In genomic region chr21:42231761-42232160, GRCh38 we compare ENCODE assay signal across 13 cellular contexts. TPM values are rescaled to one million over a fixed set of nuclear protein-coding genes. Genes with fewer than 3 reads are reported as not detected.
DNase-seq lines count a peak whose midpoint lies in the region; TF ChIP-seq lines count a peak whose summit lies in the region.
"Had no signal": no experiment of that assay in that cellular context is flagged by ENCODE, and none has a peak within 500 bp of the region (broad histone marks: within the 10 kb centered on the region; RNA-seq: fewer than 3 reads in every experiment).

No MANE protein-coding gene starts in this region.

- H4K20me1 ChIP-seq in Loucy (ENCODE audit: insufficient read depth, low read length, poor library complexity, severe bottlenecking), result no peaks in the 10 kb centered on the region

- TF ChIP-seq POLR2A in esophagus muscularis mucosa (IDR thresholded peaks at IDR 0.05; ENCODE audit: low read depth), result no peak
- no peak for TF ChIP-seq POLR2A in spleen (IDR thresholded peaks at IDR 0.05)

- H3K4me1 Mint-ChIP-seq in activated CD4-positive, alpha-beta T cell treated with anti-CD3 and anti-CD28 coated beads, Interleukin-2, amount 10 ng/mL, durations not matched to agents 7 days and 5 days, result peaks cover 97% of the 10 kb centered on the region

- peaks cover 7% of the 10 kb centered on the region for H3K9me3 Mint-ChIP-seq in activated CD4-positive, alpha-beta T cell treated with anti-CD3 and anti-CD28 coated beads, Interleukin-2, amount 10 ng/mL, durations not matched to agents 7 days and 5 days
- H3K9me3 Mint-ChIP-seq: naive thymus-derived CD8-positive, alpha-beta T cell had no signal

- no peaks in the 10 kb centered on the region for H3K27me3 ChIP-seq in Loucy (ENCODE audit: insufficient read depth, low read length, poor library complexity, severe bottlenecking)
- H3K27me3 ChIP-seq in esophagus muscularis mucosa, result no peaks in the 10 kb centered on the region
- H3K27me3 ChIP-seq in spleen (replicated peaks in 1 of 7), result no peaks in the 10 kb centered on the region
- H3K27me3 ChIP-seq: ascending aorta had no signal

- no peak overlapping the region for H3K4me3 Mint-ChIP-seq in activated CD4-positive, alpha-beta T cell treated with anti-CD3 and anti-CD28 coated beads, Interleukin-2, amount 10 ng/mL, durations not matched to agents 7 days and 5 days

- H3K4me2 ChIP-seq in Loucy (ENCODE audit: low read depth, low read length, poor library complexity, severe bottlenecking), result peak overlapping the region; percentile 49

- peak overlapping the region; percentile 86 to 90 (median 88) for H3K27ac ChIP-seq in esophagus muscularis mucosa (replicated peaks in 1 of 4)
- H3K27ac ChIP-seq in spleen, result peak overlapping the region; percentile 23 to 93 (median 88)

- H3K36me3 ChIP-seq in Loucy (ENCODE audit: insufficient read depth, low read length) (peaks cover under 1% of the 10 kb centered on the region; the same call in 1 of the 2 replicates), esophagus muscularis mucosa (peaks cover 0 to 3% (median under 1%) of the 10 kb centered on the region in 4 donors), spleen (peaks cover 0 to 21% (median 2%) of the 10 kb centered on the region in 6 donors)
- H3K36me3 ChIP-seq: ascending aorta had no signal

- no peaks in the 10 kb centered on the region for H3K27me3 Mint-ChIP-seq in activated CD4-positive, alpha-beta T cell treated with anti-CD3 and anti-CD28 coated beads, Interleukin-2, amount 10 ng/mL, durations not matched to agents 7 days and 5 days
- H3K27me3 Mint-ChIP-seq: naive thymus-derived CD8-positive, alpha-beta T cell had no signal

- POLR2A ChIA-PET in activated CD4-positive, alpha-beta T cell treated with anti-CD3 and anti-CD28 coated beads, Interleukin-2, amount 10 ng/mL, durations not matched to agents 7 days and 5 days (lab: Charles Lee), result no interaction called here

- peak overlapping the region; percentile 60 for H3K27ac Mint-ChIP-seq in activated CD4-positive, alpha-beta T cell treated with anti-CD3 and anti-CD28 coated beads, Interleukin-2, amount 10 ng/mL, durations not matched to agents 7 days and 5 days

- intact Hi-C loops in esophagus muscularis mucosa (cut with DNase I), result no loop called here
- intact Hi-C loops in spleen (cut with DNase I; ENCODE audit: low total_unique reads), result no loop called here

- H3K4me3 ChIP-seq in Loucy (ENCODE audit: low read length, poor library complexity, severe bottlenecking) (peak overlapping the region; percentile 53), esophagus muscularis mucosa (no peak overlapping the region), spleen (no peak overlapping the region)
- H3K4me3 ChIP-seq: ascending aorta had no signal

- no peaks in the 10 kb centered on the region for H3K9me3 ChIP-seq in Loucy (ENCODE audit: insufficient read depth, low read depth, low read length)
- no peaks in the 10 kb centered on the region for H3K9me3 ChIP-seq in esophagus muscularis mucosa
- H3K9me3 ChIP-seq in spleen, result no peaks in the 10 kb centered on the region
- H3K9me3 ChIP-seq: ascending aorta had no signal

- H3K36me3 Mint-ChIP-seq in activated CD4-positive, alpha-beta T cell treated with anti-CD3 and anti-CD28 coated beads, Interleukin-2, amount 10 ng/mL, durations not matched to agents 7 days and 5 days (ENCODE audit: low read depth), result peaks cover 22% of the 10 kb centered on the region

- peak overlapping the region; percentile 85 for H3K9ac ChIP-seq in Loucy (ENCODE audit: low read depth, low read length, poor library complexity, severe bottlenecking)

- H3F3A ChIP-seq in Loucy (ENCODE audit: low read depth), result peaks cover 4% of the 10 kb centered on the region; the same call in 1 of the 2 replicates

- no peak for TF ChIP-seq CTCF in Loucy (conservative IDR thresholded peaks at IDR 0.05; ENCODE audit: low read length)
- no peak for TF ChIP-seq CTCF in esophagus muscularis mucosa (IDR thresholded peaks at IDR 0.05)
- TF ChIP-seq CTCF in spleen (IDR thresholded peaks at IDR 0.05 in 8 of 11, conservative IDR thresholded peaks at IDR 0.05 in 3 of 11), result no peak

- no peaks in the 10 kb centered on the region for H3K9me2 ChIP-seq in Loucy (replicated peaks; ENCODE audit: low read depth, low read length)

- WGBS in esophagus muscularis mucosa, result 100% methylated on average over 2 of the region's 2 CpGs
- 92 to 100% (median 97%) methylated on average over 2 of the region's 2 CpGs for WGBS in spleen, 5 donors

- H3K4me1 ChIP-seq in Loucy (ENCODE audit: insufficient read depth, low read length, poor library complexity, severe bottlenecking), result peaks cover 94% of the 10 kb centered on the region
- peaks cover 87 to 95% (median 92%) of the 10 kb centered on the region in 4 donors for H3K4me1 ChIP-seq in esophagus muscularis mucosa
- H3K4me1 ChIP-seq in spleen, result peaks cover 70 to 100% (median 95%) of the 10 kb centered on the region in 6 donors

- peaks cover 94% of the 10 kb centered on the region for H3K79me2 ChIP-seq in Loucy (ENCODE audit: insufficient read depth, low read length)

- H2AFZ ChIP-seq in Loucy (ENCODE audit: low read length), result no peak overlapping the region

- CTCF ChIA-PET in activated CD4-positive, alpha-beta T cell treated with anti-CD3 and anti-CD28 coated beads, Interleukin-2, amount 10 ng/mL, durations not matched to agents 7 days and 5 days (lab: Charles Lee), result interaction anchor here (1.0 to 2.3 kb wide), 3 partner anchors 11 to 143 kb away, joined by 3 to 5 read pairs (median 5); no protein-coding TSS in a partner anchor

- DNase-seq in activated CD4-positive, alpha-beta T cell treated with anti-CD3 and anti-CD28 coated beads, Interleukin-2, amount 10 ng/mL, durations not matched to agents 7 days and 5 days, result no peak
- DNase-seq in activated CD4-positive, alpha-beta T cell treated with anti-CD3 and anti-CD28 coated beads, Interleukin-2, amount 50 U/mL, for 48 hours, result no peak
- no peak for DNase-seq in esophagus muscularis mucosa (ENCODE audit: extremely low spot score)
- DNase-seq in spleen, result peak; percentile 73
- no peak for DNase-seq in HuH-7.5 (ENCODE audit: low spot score)
- no peak for DNase-seq in DMS53 (lab: John Stamatoyannopoulos, UW)
- no peak for DNase-seq in COR-L47 (lab: John Stamatoyannopoulos, UW)
- DNase-seq: foreskin melanocyte, trophoblast cell had no signal

- TF ChIP-seq EP300 in esophagus muscularis mucosa (IDR thresholded peaks at IDR 0.05), result no peak

RNA-seq across cellular contexts. Expression of gene ABCG1, which starts 12.8 kb away (rescaled TPM):
- 10 to 100 TPM; 10.2 to 12.3 TPM for total RNA-seq in activated CD4-positive, alpha-beta T cell treated with anti-CD3 and anti-CD28 coated beads, Interleukin-2, amount 10 ng/mL, durations not matched to agents 7 days and 5 days
- total RNA-seq in esophagus muscularis mucosa (10 to 100 TPM; 16.1 to 25.9 (median 20.0) TPM), spleen (100 to 1,000 TPM in 5 of 7 donors, 10 to 100 TPM in 2; 76.7 to 143 (median 103) TPM)
- polyA plus RNA-seq in spleen, result 10 to 100 TPM; 14.6 to 17.0 (median 15.6) TPM
- total RNA-seq: HT1080 had no signal
